ENCODE assay signal across 26 cellular contexts in the genomic region with DNA sequence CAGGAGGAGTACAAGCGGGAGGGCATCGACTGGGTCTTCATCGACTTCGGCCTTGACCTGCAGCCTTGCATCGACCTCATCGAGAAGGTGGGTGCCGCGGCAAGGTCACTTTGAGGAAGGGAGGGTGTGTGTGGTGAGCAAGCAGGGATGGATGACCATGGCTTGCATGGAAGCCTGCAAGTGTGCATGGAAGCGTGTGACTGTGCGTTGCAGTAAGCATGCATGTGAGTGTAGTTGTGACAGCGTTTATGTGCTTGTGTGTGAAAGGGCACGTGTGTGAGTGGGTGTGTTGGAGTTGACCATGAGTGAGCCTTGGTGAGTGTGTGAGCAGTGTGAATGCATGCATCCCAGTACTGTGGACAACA. TPM values are rescaled to one million over a fixed set of nuclear protein-coding genes. Genes with fewer than 3 reads are reported as not detected.
A peak's percentile ranks its signal among the peaks of the same experiment; 100 is the strongest.
DNase-seq lines count a peak whose midpoint lies in the region; ATAC-seq and TF ChIP-seq lines count a peak whose summit lies in the region.
"Had no signal": no experiment of that assay in that cellular context is flagged by ENCODE, and none has a peak within 500 bp of the region (broad histone marks: within the 10 kb centered on the region; RNA-seq: fewer than 3 reads in every experiment).

No MANE protein-coding gene starts in this region.

- H3K4me3 ChIP-seq in naive thymus-derived CD4-positive, alpha-beta T cell (ENCODE audit: low read length): no peak overlapping the region
- H3K4me3 ChIP-seq: ascending aorta, esophagus squamous epithelium, prostate gland, testis had no signal

- H3K9me3 Mint-ChIP-seq in Calu3 (ENCODE audit: low read depth, unreplicated experiment) (no peaks in the 10 kb centered on the region), endothelial cell (ENCODE audit: unreplicated experiment) (no peaks in the 10 kb centered on the region), glutamatergic neuron (ENCODE audit: unreplicated experiment) (peaks cover 5% of the 10 kb centered on the region)
- no peaks in the 10 kb centered on the region for H3K9me3 Mint-ChIP-seq in naive thymus-derived CD4-positive, alpha-beta T cell
- H3K9me3 Mint-ChIP-seq: activated CD4-positive, alpha-beta T cell treated with anti-CD3 and anti-CD28 coated beads, Interleukin-2, amount 10 ng/mL, durations not matched to agents 24 days and 14 days; activated naive CD4-positive, alpha-beta T cell treated with anti-CD3 and anti-CD28 coated beads, Interleukin-2, amount 50 U/mL, for 24 hours; effector memory CD8-positive, alpha-beta T cell; nephron progenitor cell; T-helper 1 cell treated with Interleukin-12 subunit alpha and Interleukin-12 subunit beta and Interleukin-4 antibody, amounts not matched to agents 30 μg/mL and 1 μg/mL, for 36 hours had no signal

- H3K27ac ChIP-seq in naive thymus-derived CD4-positive, alpha-beta T cell (ENCODE audit: low read depth, low read length): no peak overlapping the region
- H3K27ac ChIP-seq: ascending aorta, esophagus squamous epithelium, prostate gland, testis had no signal

- peaks cover 18% of the 10 kb centered on the region for H3K4me1 Mint-ChIP-seq in Calu3 (ENCODE audit: low read depth, unreplicated experiment)
- peaks cover 22% of the 10 kb centered on the region for H3K4me1 Mint-ChIP-seq in endothelial cell (ENCODE audit: unreplicated experiment)
- peaks cover 0 to 6% (median 0%) of the 10 kb centered on the region in 7 donors for H3K4me1 Mint-ChIP-seq in naive thymus-derived CD4-positive, alpha-beta T cell
- peaks cover 12% of the 10 kb centered on the region for H3K4me1 Mint-ChIP-seq in glutamatergic neuron (ENCODE audit: low read depth, unreplicated experiment)
- H3K4me1 Mint-ChIP-seq: activated CD4-positive, alpha-beta T cell treated with anti-CD3 and anti-CD28 coated beads, Interleukin-2, amount 10 ng/mL, durations not matched to agents 24 days and 14 days; activated CD8-positive, alpha-beta memory T cell treated with anti-CD3 and anti-CD28 coated beads, Interleukin-2, amount 10 ng/mL, durations not matched to agents 7 days and 5 days; activated naive CD4-positive, alpha-beta T cell treated with anti-CD3 and anti-CD28 coated beads, Interleukin-2, amount 50 U/mL, for 24 hours had no signal

- no peaks in the 10 kb centered on the region for H3K4me1 ChIP-seq in naive thymus-derived CD4-positive, alpha-beta T cell (ENCODE audit: control insufficient read depth in 2 of 2, insufficient read depth in 2 of 2, low read length in 2 of 2)
- H3K4me1 ChIP-seq: ascending aorta, prostate gland had no signal

- BruUV-seq in Calu3 (replicated peaks; lab: Mats Ljungman, UMichigan): no TSS peak

- no peak overlapping the region for H3K4me3 Mint-ChIP-seq in Calu3 (ENCODE audit: low read depth, unreplicated experiment)
- H3K4me3 Mint-ChIP-seq in endothelial cell (ENCODE audit: unreplicated experiment): no peak overlapping the region
- H3K4me3 Mint-ChIP-seq in naive thymus-derived CD4-positive, alpha-beta T cell: no peak overlapping the region
- no peak overlapping the region for H3K4me3 Mint-ChIP-seq in glutamatergic neuron (ENCODE audit: unreplicated experiment)
- H3K4me3 Mint-ChIP-seq: activated CD4-positive, alpha-beta T cell treated with anti-CD3 and anti-CD28 coated beads, Interleukin-2, amount 10 ng/mL, durations not matched to agents 24 days and 14 days; activated CD8-positive, alpha-beta memory T cell treated with anti-CD3 and anti-CD28 coated beads, Interleukin-2, amount 10 ng/mL, durations not matched to agents 7 days and 5 days; activated naive CD4-positive, alpha-beta T cell treated with anti-CD3 and anti-CD28 coated beads, Interleukin-2, amount 50 U/mL, for 24 hours; effector memory CD8-positive, alpha-beta T cell; nephron progenitor cell; T-helper 1 cell treated with Interleukin-12 subunit alpha and Interleukin-12 subunit beta and Interleukin-4 antibody, amounts not matched to agents 30 μg/mL and 1 μg/mL, for 36 hours had no signal

- no peak for TF ChIP-seq CTCF in Calu3 (IDR thresholded peaks at IDR 0.05; ENCODE audit: unreplicated experiment)
- no peak for TF ChIP-seq CTCF in endothelial cell (IDR thresholded peaks at IDR 0.05; ENCODE audit: unreplicated experiment)
- no peak for TF ChIP-seq CTCF in glutamatergic neuron (IDR thresholded peaks at IDR 0.05; ENCODE audit: partially characterized antibody, unreplicated experiment)

- no peaks in the 10 kb centered on the region for H3K36me3 ChIP-seq in naive thymus-derived CD4-positive, alpha-beta T cell (ENCODE audit: control insufficient read depth in 2 of 3, insufficient read depth in 3 of 3, low read length in 3 of 3)
- H3K36me3 ChIP-seq: prostate gland had no signal

- POLR2A ChIA-PET in naive thymus-derived CD4-positive, alpha-beta T cell (lab: Charles Lee): no interaction called here

- H3K36me3 Mint-ChIP-seq in Calu3 (ENCODE audit: insufficient read depth, unreplicated experiment) (peaks cover 62% of the 10 kb centered on the region), endothelial cell (ENCODE audit: low read depth, unreplicated experiment) (peaks cover 14% of the 10 kb centered on the region), glutamatergic neuron (ENCODE audit: unreplicated experiment) (no peaks in the 10 kb centered on the region)
- H3K36me3 Mint-ChIP-seq in naive thymus-derived CD4-positive, alpha-beta T cell: no peaks in the 10 kb centered on the region
- H3K36me3 Mint-ChIP-seq: activated CD8-positive, alpha-beta memory T cell treated with anti-CD3 and anti-CD28 coated beads, Interleukin-2, amount 10 ng/mL, durations not matched to agents 7 days and 5 days; activated naive CD4-positive, alpha-beta T cell treated with anti-CD3 and anti-CD28 coated beads, Interleukin-2, amount 50 U/mL, for 24 hours had no signal

- no peak for DNase-seq in Calu3
- DNase-seq in RPMI7951 (ENCODE audit: low read depth): peak; percentile 15
- DNase-seq in endothelial cell (ENCODE audit: low spot score): no peak
- no peak for DNase-seq in naive thymus-derived CD4-positive, alpha-beta T cell
- DNase-seq in SIG-M5 (lab: John Stamatoyannopoulos, UW): no peak
- no peak for DNase-seq in NCI-H1105 (lab: John Stamatoyannopoulos, UW)
- no peak for DNase-seq in glutamatergic neuron
- no peak for DNase-seq in NCI-H510A (lab: John Stamatoyannopoulos, UW)
- DNase-seq: activated CD4-positive, alpha-beta T cell treated with anti-CD3 and anti-CD28 coated beads, Interleukin-2, amount 10 ng/mL, durations not matched to agents 24 days and 14 days; activated CD8-positive, alpha-beta memory T cell treated with anti-CD3 and anti-CD28 coated beads, Interleukin-2, amount 10 ng/mL, durations not matched to agents 7 days and 5 days; effector memory CD8-positive, alpha-beta T cell; EL; esophagus squamous epithelium; H7; left colon; midbrain; MM.1S; NCI-H1694 treated with DMSO at 0.1 percent for 48 hours; NCI-H2227 treated with DMSO at 0.1 percent for 48 hours; nephron progenitor cell; SHP77 treated with DMSO at 0.1 percent for 48 hours; testis had no signal

- H3K27me3 Mint-ChIP-seq in Calu3 (ENCODE audit: unreplicated experiment) (peaks cover 35% of the 10 kb centered on the region), endothelial cell (ENCODE audit: unreplicated experiment) (peaks cover 17% of the 10 kb centered on the region), glutamatergic neuron (ENCODE audit: unreplicated experiment) (peaks cover 9% of the 10 kb centered on the region)
- H3K27me3 Mint-ChIP-seq in naive thymus-derived CD4-positive, alpha-beta T cell: peaks cover 0 to 11% (median 3%) of the 10 kb centered on the region in 5 donors
- H3K27me3 Mint-ChIP-seq: activated naive CD4-positive, alpha-beta T cell treated with anti-CD3 and anti-CD28 coated beads, Interleukin-2, amount 50 U/mL, for 24 hours had no signal

- CTCF ChIA-PET in Calu3 (lab: Charles Lee): interaction anchor here (0.6 to 1.1 kb wide), 2 partner anchors 19 to 24 kb away, joined by 3 read pairs; no protein-coding TSS in a partner anchor
- CTCF ChIA-PET in naive thymus-derived CD4-positive, alpha-beta T cell (lab: Charles Lee): no interaction called here

- H3K27me3 ChIP-seq in naive thymus-derived CD4-positive, alpha-beta T cell (ENCODE audit: control insufficient read depth in 2 of 2, insufficient read depth in 2 of 2, low read length in 2 of 2): no peaks in the 10 kb centered on the region
- H3K27me3 ChIP-seq: ascending aorta, testis had no signal

- no peaks in the 10 kb centered on the region for H3K9me3 ChIP-seq in naive thymus-derived CD4-positive, alpha-beta T cell (ENCODE audit: control insufficient read depth in 2 of 3, low read length in 3 of 3)
- H3K9me3 ChIP-seq: ascending aorta, esophagus squamous epithelium, prostate gland, testis had no signal

- intact Hi-C loops in Calu3 (cut with micrococcal nuclease; ENCODE audit: unreplicated experiment): no loop called here
- intact Hi-C loops in naive thymus-derived CD4-positive, alpha-beta T cell (cut with micrococcal nuclease): no loop called here

- no peak for ATAC-seq in naive thymus-derived CD4-positive, alpha-beta T cell
- ATAC-seq: activated CD8-positive, alpha-beta memory T cell treated with anti-CD3 and anti-CD28 coated beads, Interleukin-2, amount 10 ng/mL, durations not matched to agents 7 days and 5 days; effector memory CD8-positive, alpha-beta T cell; left colon had no signal

- H3K27ac Mint-ChIP-seq in Calu3 (ENCODE audit: unreplicated experiment) (peak overlapping the region; percentile 7), endothelial cell (ENCODE audit: unreplicated experiment) (peak overlapping the region; percentile 15), glutamatergic neuron (ENCODE audit: unreplicated experiment) (no peak overlapping the region)
- H3K27ac Mint-ChIP-seq in naive thymus-derived CD4-positive, alpha-beta T cell: peak overlapping the region in 5 of 9 donors; percentile 15 to 78 (median 34)
- H3K27ac Mint-ChIP-seq: activated CD4-positive, alpha-beta T cell treated with anti-CD3 and anti-CD28 coated beads, Interleukin-2, amount 10 ng/mL, durations not matched to agents 24 days and 14 days; activated CD8-positive, alpha-beta memory T cell treated with anti-CD3 and anti-CD28 coated beads, Interleukin-2, amount 10 ng/mL, durations not matched to agents 7 days and 5 days; activated naive CD4-positive, alpha-beta T cell treated with anti-CD3 and anti-CD28 coated beads, Interleukin-2, amount 50 U/mL, for 24 hours; nephron progenitor cell; T-helper 1 cell treated with Interleukin-12 subunit alpha and Interleukin-12 subunit beta and Interleukin-4 antibody, amounts not matched to agents 30 μg/mL and 1 μg/mL, for 36 hours had no signal

RNA-seq across cellular contexts. Expression of gene MYH7B, which starts 32.5 kb away (rescaled TPM):
- total RNA-seq in Calu3 (2022) (0.52 and 0.73 TPM in 2 replicates), endothelial cell (ENCODE audit: unreplicated experiment) (0.51 TPM), glutamatergic neuron (ENCODE audit: unreplicated experiment) (1.5 TPM)
- total RNA-seq in RPMI7951 (2014; rRNA removed; shearing (Covaris generic)): not detected in 2 replicates
- 1 to 10 TPM in 1 of 5 experiments, under 1 TPM in 4; 0.15 to 1.0 (median 0.44) TPM for total RNA-seq in naive thymus-derived CD4-positive, alpha-beta T cell
- under 1 TPM in 1 of 2 donors, not detected in 1; 0.52 TPM for polyA plus RNA-seq in naive thymus-derived CD4-positive, alpha-beta T cell

RNA-seq across cellular contexts. Expression of gene GSS, which starts 32.6 kb away (rescaled TPM):
- total RNA-seq in Calu3 (2022) (110 and 116 TPM in 2 replicates), endothelial cell (ENCODE audit: unreplicated experiment) (48.3 TPM), glutamatergic neuron (ENCODE audit: unreplicated experiment) (28.2 TPM)
- 99.5 and 112 TPM in 2 replicates for total RNA-seq in RPMI7951 (2014; rRNA removed; shearing (Covaris generic))
- 10 to 100 TPM; 25.9 to 54.4 (median 45.8) TPM for total RNA-seq in naive thymus-derived CD4-positive, alpha-beta T cell
- polyA plus RNA-seq in naive thymus-derived CD4-positive, alpha-beta T cell: 10 to 100 TPM; 31.6 to 35.5 TPM
